8 cellular contexts compared by ENCODE assay signal in the genomic region with DNA sequence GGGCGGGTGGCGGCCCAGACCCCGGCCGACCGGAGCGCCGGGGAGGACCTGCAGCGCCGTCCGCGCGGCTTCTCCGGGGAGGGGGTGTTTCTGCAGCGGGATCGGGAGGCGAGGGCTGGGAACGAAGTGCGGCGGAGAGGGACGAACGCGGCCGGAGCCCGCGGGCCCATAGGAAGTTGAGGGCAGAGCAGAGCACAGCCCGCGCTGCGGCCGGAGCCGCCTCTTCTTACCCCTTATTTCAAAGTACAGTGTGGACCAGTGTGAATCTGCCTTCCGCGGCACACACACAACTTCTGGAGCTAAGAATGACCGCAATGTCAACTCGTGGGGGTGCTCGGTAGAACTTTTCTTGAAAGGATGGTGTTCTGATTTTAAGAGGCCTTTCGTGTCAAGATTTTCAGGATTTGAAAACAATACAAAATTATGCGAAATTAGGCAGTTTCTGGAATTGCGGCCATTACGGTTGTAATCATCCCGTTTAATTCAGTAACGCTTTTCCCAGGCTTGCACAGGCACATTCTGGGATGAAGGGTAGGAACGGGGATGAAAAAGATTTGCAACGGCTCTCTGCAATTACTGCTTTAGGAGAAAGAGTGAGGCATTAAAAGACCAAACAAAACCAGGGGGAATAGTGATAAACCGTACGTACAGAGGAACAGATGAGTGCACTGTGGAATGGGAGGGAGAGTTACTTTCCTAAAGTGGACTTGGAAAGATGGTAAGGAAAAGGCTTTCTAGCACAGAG. TPM values are rescaled to one million over a fixed set of nuclear protein-coding genes. Genes with fewer than 3 reads are reported as not detected.
DNase-seq lines count a peak whose midpoint lies in the region; ATAC-seq, FAIRE-seq and TF ChIP-seq lines count a peak whose summit lies in the region.

No MANE protein-coding gene starts in this region.

- peak overlapping the region; percentile 87 for H3K4me2 ChIP-seq in A549

- H3K36me3 Mint-ChIP-seq in endothelial cell (ENCODE audit: low read depth, unreplicated experiment) = no peaks in the 10 kb centered on the region
- no peaks in the 10 kb centered on the region for H3K36me3 Mint-ChIP-seq in stimulated activated memory B cell treated with anti-CD40 and anti-IgM and Interleukin-4, amounts not matched to agents 10 μg/mL and 1 μg/mL and 100 μg/mL, for 72 hours

- H3K27ac ChIP-seq in A549 (peak overlapping the region; percentile 91 to 100), mesodermal cell (ENCODE audit: low read depth, low read length, severe bottlenecking) (peak overlapping the region; percentile 82)

- no peak for TF ChIP-seq RAD21 in A549 (conservative IDR thresholded peaks at IDR 0.05 in 1 of 2, IDR thresholded peaks at IDR 0.05 in 1 of 2)

- DNase-seq in A549 (ENCODE audit: low read depth in 1 of 2, low spot score in 1 of 2) (peak; percentile 30 to 49), GM13976 (ENCODE audit: low spot score) (peak; percentile 63), NCI-H1694 treated with DMSO at 0.1 percent for 48 hours (lab: John Stamatoyannopoulos, UW) (peak; percentile 47), endothelial cell (ENCODE audit: low spot score) (peak; percentile 73)
- peak; percentile 17 to 33 for DNase-seq in activated CD4-positive, alpha-beta T cell treated with anti-CD3 and anti-CD28 coated beads, Interleukin-2, amount 50 U/mL, for 4 hours

- H3K9me3 Mint-ChIP-seq in endothelial cell (ENCODE audit: unreplicated experiment) = no peaks in the 10 kb centered on the region
- H3K9me3 Mint-ChIP-seq in stimulated activated memory B cell treated with anti-CD40 and anti-IgM and Interleukin-4, amounts not matched to agents 10 μg/mL and 1 μg/mL and 100 μg/mL, for 72 hours = no peaks in the 10 kb centered on the region

- peak; percentile 12 to 40 for ATAC-seq in A549
- ATAC-seq in HG02870 (IDR thresholded peaks at IDR 0.05; ENCODE audit: unreplicated experiment) = peak; percentile 30
- peak; percentile 66 for ATAC-seq in stimulated activated memory B cell treated with anti-CD40 and anti-IgM and Interleukin-4, amounts not matched to agents 10 μg/mL and 1 μg/mL and 100 μg/mL, for 72 hours

- peaks cover 14% of the 10 kb centered on the region for H3K27me3 Mint-ChIP-seq in endothelial cell (ENCODE audit: unreplicated experiment)
- no peaks in the 10 kb centered on the region for H3K27me3 Mint-ChIP-seq in stimulated activated memory B cell treated with anti-CD40 and anti-IgM and Interleukin-4, amounts not matched to agents 10 μg/mL and 1 μg/mL and 100 μg/mL, for 72 hours

- peak overlapping the region; percentile 98 for H3K4me3 Mint-ChIP-seq in endothelial cell (ENCODE audit: unreplicated experiment)
- H3K4me3 Mint-ChIP-seq in stimulated activated memory B cell treated with anti-CD40 and anti-IgM and Interleukin-4, amounts not matched to agents 10 μg/mL and 1 μg/mL and 100 μg/mL, for 72 hours = peak overlapping the region; percentile 82

- CTCF ChIA-PET in A549 (lab: Yijun Ruan, JAX) = no interaction called here

- H3K36me3 ChIP-seq in mesodermal cell (ENCODE audit: control insufficient read depth, insufficient read depth, low read length) = no peaks in the 10 kb centered on the region

- TF ChIP-seq POLR2A in A549 (IDR thresholded peaks at IDR 0.05; ENCODE audit: low read length) = peak; percentile 34; the same call in 1 of the 2 replicates

- no peak for FAIRE-seq in A549 (lab: Jason Lieb, UNC)

- TF ChIP-seq EP300 in A549 (IDR thresholded peaks at IDR 0.05) = no peak

- TF ChIP-seq CTCF in A549 (IDR thresholded peaks at IDR 0.05) (no peak), GM13976 (IDR thresholded peaks at IDR 0.05; ENCODE audit: borderline replicate concordance, control extremely low read depth, extremely low read depth, insufficient read depth, missing control alignments) (no peak), endothelial cell (IDR thresholded peaks at IDR 0.05; ENCODE audit: unreplicated experiment) (no peak)

- peaks cover 18% of the 10 kb centered on the region for H3K4me1 Mint-ChIP-seq in endothelial cell (ENCODE audit: unreplicated experiment)
- H3K4me1 Mint-ChIP-seq in stimulated activated memory B cell treated with anti-CD40 and anti-IgM and Interleukin-4, amounts not matched to agents 10 μg/mL and 1 μg/mL and 100 μg/mL, for 72 hours = peaks cover 26% of the 10 kb centered on the region

- H3K27ac Mint-ChIP-seq in endothelial cell (ENCODE audit: unreplicated experiment) = peak overlapping the region; percentile 79
- H3K27ac Mint-ChIP-seq in stimulated activated memory B cell treated with anti-CD40 and anti-IgM and Interleukin-4, amounts not matched to agents 10 μg/mL and 1 μg/mL and 100 μg/mL, for 72 hours = peak overlapping the region; percentile 94

- H3K9me3 ChIP-seq in A549 (no peaks in the 10 kb centered on the region), mesodermal cell (ENCODE audit: control insufficient read depth, low read length) (no peaks in the 10 kb centered on the region)

- H3K4me1 ChIP-seq in A549 (peaks cover 27% of the 10 kb centered on the region), mesodermal cell (ENCODE audit: control insufficient read depth, insufficient read depth, low read length, poor library complexity, severe bottlenecking) (peaks cover 6% of the 10 kb centered on the region)

- in situ Hi-C loops in GM13976 (cut with MboI; ENCODE audit: low sequenced_read_pairs, unreplicated experiment) = no loop called here

- under 1% methylated on average over 10 of the region's 45 CpGs for WGBS in A549 (ENCODE audit: missing lambda C conversion rate)
- 2 to 3% methylated on average over 26 to 28 of the region's 45 CpGs for WGBS in mesodermal cell (ENCODE audit: insufficient coverage in 2 of 2), 2 experiments

- H3K4me3 ChIP-seq in A549 (peak overlapping the region; percentile 68), mesodermal cell (ENCODE audit: extremely low read depth, insufficient read depth, low read length, poor library complexity, severe bottlenecking) (peak overlapping the region; percentile 71)

- POLR2A ChIA-PET in A549 (lab: Yijun Ruan, JAX) = no interaction called here

TF ChIP-seq in A549, 52 proteins besides CTCF, POLR2A, EP300 and RAD21:
- TF ChIP-seq RARB (CRISPR knock-in tag; IDR thresholded peaks at IDR 0.05) (no peak), PHF8 (IDR thresholded peaks at IDR 0.05; ENCODE audit: borderline replicate concordance, low read depth) (0 out of 2 replicates have a peak, but pooled peaks have one; percentile 40)

RNA-seq across cellular contexts. Expression of a gene that starts 0.8 kb away (rescaled TPM):
- polyA plus RNA-seq in A549 (2011; rRNA removed) = 9.6 and 11.8 TPM in 2 replicates
- 1.7 and 2.1 TPM in 2 replicates for polyA plus RNA-seq in A549 (2012; cell fraction: cytosol; rRNA removed)
- 0.73 and 1.5 TPM in 2 replicates for polyA plus RNA-seq in A549 (2012; cell fraction: nucleus; rRNA removed)
- 5.6 to 6.1 TPM (median 5.7 TPM) in 3 replicates for polyA plus RNA-seq in A549 (2017; fragmentation: RNase III; extraction: RNeasy Plus Mini Kit Qiagen cat#74134 plus additional on column Dnase treatment)
- 6.6 and 9.2 TPM in 2 replicates for polyA minus RNA-seq in A549 (2011; rRNA and poly(A)+ RNA removed)
- total RNA-seq in endothelial cell (ENCODE audit: unreplicated experiment) = 17.3 TPM
- 15.5 TPM for polyA plus RNA-seq in mesodermal cell (2013, experiment 1 of 2)
- polyA plus RNA-seq in mesodermal cell (2013, experiment 2 of 2) = 16.9 TPM

Comparison
In these comparisons a context has a peak if more than half of its experiments do, and no peak if none do; other contexts are left out.
1. Peak in every context shown above with its lines: DNase-seq, ATAC-seq, H3K4me3 ChIP-seq and H3K27ac ChIP-seq.